Comparison of ENCODE assay signal across 2 cellular contexts in genomic region chr3:184241141-184241446, GRCh38.
A peak's percentile ranks its signal among the peaks of the same experiment; 100 is the strongest.
TF ChIP-seq lines count a peak whose summit lies in the region.

No MANE protein-coding gene starts in this region.

TF ChIP-seq in H1, 55 proteins besides CTCF, POLR2A, EP300 and RAD21:
- TF ChIP-seq ATF2 (IDR thresholded peaks at IDR 0.05; ENCODE audit: low read length) (0 out of 2 replicates have a peak, but pooled peaks have one; percentile 17), CTBP2 (IDR thresholded peaks at IDR 0.05; ENCODE audit: borderline replicate concordance, insufficient read depth, insufficient read length, low read length) (no peak), GTF2F1 (IDR thresholded peaks at IDR 0.05; ENCODE audit: borderline replicate concordance, low read depth, low read length) (no peak)

TF ChIP-seq in HEK293T, 16 proteins besides CTCF, POLR2A, EP300 and RAD21:
- TF ChIP-seq FOXA1 (IDR thresholded peaks at IDR 0.05) = no peak
